In genomic region chrX:40580537-40581332, GRCh38 we compare ENCODE assay signal across 1 cellular context.
TF ChIP-seq lines count a peak whose summit lies in the region.

Gene ATP6AP2 (plus strand): TSS chrX:40580970. CDS start chrX:40581066, 96 bp downstream.

TF ChIP-seq in HEK293, 187 proteins besides CTCF, POLR2A, EP300 and RAD21 (continued from another document and continues in another):
- TF ChIP-seq ZNF24 (tag by site-specific recombination; IDR thresholded peaks at IDR 0.05), result 0 out of 2 replicates have a peak, but pooled peaks have one; percentile 45
- TF ChIP-seq ZNF792 (tag by site-specific recombination; IDR thresholded peaks at IDR 0.05), result peak; percentile 89
- TF ChIP-seq HIC1 (tag by site-specific recombination; IDR thresholded peaks at IDR 0.05), result no peak
- no peak for TF ChIP-seq ZNF274 (IDR thresholded peaks at IDR 0.05; ENCODE audit: low read length)
- TF ChIP-seq ZNF274 (tag by site-specific recombination; IDR thresholded peaks at IDR 0.05; ENCODE audit: borderline replicate concordance), result no peak
- no peak for TF ChIP-seq GLI4 (tag by site-specific recombination; IDR thresholded peaks at IDR 0.05)
- TF ChIP-seq ZNF121 (tag by site-specific recombination; IDR thresholded peaks at IDR 0.05), result no peak
- TF ChIP-seq YY2 (tag by site-specific recombination; IDR thresholded peaks at IDR 0.05), result no peak
- no peak for TF ChIP-seq ZNF37A (tag by site-specific recombination; IDR thresholded peaks at IDR 0.05)
- no peak for TF ChIP-seq OSR2 (tag by site-specific recombination; IDR thresholded peaks at IDR 0.05)
- TF ChIP-seq ZNF132 (tag by site-specific recombination; IDR thresholded peaks at IDR 0.05; ENCODE audit: borderline replicate concordance), result no peak
- no peak for TF ChIP-seq ZNF350 (tag by site-specific recombination; IDR thresholded peaks at IDR 0.05)
- no peak for TF ChIP-seq INSM2 (tag by site-specific recombination; IDR thresholded peaks at IDR 0.05)
- no peak for TF ChIP-seq ZNF48 (tag by site-specific recombination; IDR thresholded peaks at IDR 0.05)
- no peak for TF ChIP-seq ZNF704 (tag by site-specific recombination; IDR thresholded peaks at IDR 0.05)
- peak; percentile 85; the same call in 1 of the 2 replicates for TF ChIP-seq PBX3 (CRISPR knock-in tag; IDR thresholded peaks at IDR 0.05)
- no peak for TF ChIP-seq HOXC10 (CRISPR knock-in tag; IDR thresholded peaks at IDR 0.05)
- TF ChIP-seq ZNF544 (tag by site-specific recombination; IDR thresholded peaks at IDR 0.05), result no peak
- peak; percentile 99 for TF ChIP-seq SP2 (tag by site-specific recombination; IDR thresholded peaks at IDR 0.05)
- no peak for TF ChIP-seq ZNF530 (tag by site-specific recombination; IDR thresholded peaks at IDR 0.05; ENCODE audit: low read depth)
- TF ChIP-seq ZNF2 (tag by site-specific recombination; IDR thresholded peaks at IDR 0.05), result no peak
- 0 out of 2 replicates have a peak, but pooled peaks have one; percentile 37 for TF ChIP-seq SP7 (tag by site-specific recombination; IDR thresholded peaks at IDR 0.05)
- TF ChIP-seq ZBTB17 (tag by site-specific recombination; IDR thresholded peaks at IDR 0.05), result peak; percentile 95
- TF ChIP-seq ZNF341 (tag by site-specific recombination; IDR thresholded peaks at IDR 0.05; ENCODE audit: low read depth), result peak; percentile 88
- 0 out of 2 replicates have a peak, but pooled peaks have one; percentile 25 for TF ChIP-seq KLF9 (tag by site-specific recombination; IDR thresholded peaks at IDR 0.05; ENCODE audit: low read depth)
- no peak for TF ChIP-seq ZFP69B (tag by site-specific recombination; IDR thresholded peaks at IDR 0.05)
- TF ChIP-seq MEIS1 (CRISPR knock-in tag; IDR thresholded peaks at IDR 0.05; ENCODE audit: borderline replicate concordance), result no peak
- no peak for TF ChIP-seq AEBP2 (tag by site-specific recombination; IDR thresholded peaks at IDR 0.05; ENCODE audit: borderline replicate concordance)
- no peak for TF ChIP-seq ZNF488 (tag by site-specific recombination; IDR thresholded peaks at IDR 0.05)
- no peak for TF ChIP-seq ZNF776 (tag by site-specific recombination; IDR thresholded peaks at IDR 0.05; ENCODE audit: borderline replicate concordance)
- TF ChIP-seq ZNF473 (tag by site-specific recombination; IDR thresholded peaks at IDR 0.05), result no peak
- TF ChIP-seq SALL2 (tag by site-specific recombination; IDR thresholded peaks at IDR 0.05; ENCODE audit: borderline replicate concordance), result no peak
- no peak for TF ChIP-seq ZNF175 (tag by site-specific recombination; IDR thresholded peaks at IDR 0.05)
- peak; percentile 53; the same call in 1 of the 2 replicates for TF ChIP-seq ZXDB (tag by site-specific recombination; IDR thresholded peaks at IDR 0.05)
- TF ChIP-seq ZNF19 (tag by site-specific recombination; IDR thresholded peaks at IDR 0.05; ENCODE audit: low read depth), result no peak
- no peak for TF ChIP-seq ZNF248 (tag by site-specific recombination; IDR thresholded peaks at IDR 0.05)
- TF ChIP-seq ZNF148 (tag by site-specific recombination; IDR thresholded peaks at IDR 0.05; ENCODE audit: borderline replicate concordance), result no peak
- no peak for TF ChIP-seq ZNF585B (tag by site-specific recombination; IDR thresholded peaks at IDR 0.05)
- no peak; the same call in 1 of the 2 replicates for TF ChIP-seq ZEB2 (tag by site-specific recombination; IDR thresholded peaks at IDR 0.05)
- no peak for TF ChIP-seq ZNF362 (tag by site-specific recombination; IDR thresholded peaks at IDR 0.05)
- TF ChIP-seq ZBTB8A (tag by site-specific recombination; IDR thresholded peaks at IDR 0.05), result no peak
- TF ChIP-seq ZBTB6 (tag by site-specific recombination; IDR thresholded peaks at IDR 0.05), result peak; percentile 98
- no peak for TF ChIP-seq ZNF26 (tag by site-specific recombination; IDR thresholded peaks at IDR 0.05)
- no peak for TF ChIP-seq EGR2 (tag by site-specific recombination; IDR thresholded peaks at IDR 0.05; ENCODE audit: low read depth)
- TF ChIP-seq ZNF155 (tag by site-specific recombination; IDR thresholded peaks at IDR 0.05), result no peak
- no peak for TF ChIP-seq KLF7 (tag by site-specific recombination; IDR thresholded peaks at IDR 0.05; ENCODE audit: borderline replicate concordance)
- TF ChIP-seq OVOL3 (tag by site-specific recombination; IDR thresholded peaks at IDR 0.05), result no peak
- TF ChIP-seq ZNF639 (tag by site-specific recombination; IDR thresholded peaks at IDR 0.05), result no peak
- TF ChIP-seq KLF16 (tag by site-specific recombination; IDR thresholded peaks at IDR 0.05), result no peak
- no peak for TF ChIP-seq KLF10 (tag by site-specific recombination; IDR thresholded peaks at IDR 0.05)
- TF ChIP-seq ZNF391 (tag by site-specific recombination; IDR thresholded peaks at IDR 0.05; ENCODE audit: borderline replicate concordance, low read depth), result no peak
- peak; percentile 95 for TF ChIP-seq SP3 (tag by site-specific recombination; IDR thresholded peaks at IDR 0.05)
- TF ChIP-seq ZFP37 (tag by site-specific recombination; IDR thresholded peaks at IDR 0.05), result no peak
- TF ChIP-seq ZNF16 (tag by site-specific recombination; IDR thresholded peaks at IDR 0.05; ENCODE audit: low read depth), result no peak
- peak; percentile 80; the same call in 1 of the 2 replicates for TF ChIP-seq SCRT2 (tag by site-specific recombination; IDR thresholded peaks at IDR 0.05)
- no peak for TF ChIP-seq ZNF571 (tag by site-specific recombination; IDR thresholded peaks at IDR 0.05)
